In genomic region chr1:231792634-231793033, GRCh38 we compare ENCODE assay signal across 17 cellular contexts.
"Had no signal": no experiment of that assay in that cellular context is flagged by ENCODE, and none has a peak within 500 bp of the region (broad histone marks: within the 10 kb centered on the region; RNA-seq: fewer than 3 reads in every experiment).

No MANE protein-coding gene starts in this region.

- H3K4me1 ChIP-seq: right atrium auricular region, sigmoid colon had no signal

- H3K27me3 ChIP-seq: hepatocyte, neutrophil, right atrium auricular region, sigmoid colon had no signal

- DNase-seq: erythroblast; foreskin melanocyte; head of caudate nucleus; left colon; left ventricle myocardium superior; mammary epithelial cell; mucosa of descending colon; naive thymus-derived CD8-positive, alpha-beta T cell; sigmoid colon; small intestine; stimulated activated CD4-positive, alpha-beta T cell treated with anti-CD3 and anti-CD28 coated beads, Interleukin-2, amount 100 ng/mL, for 48 hours; stimulated activated naive CD4-positive, alpha-beta T cell treated with Interleukin-2 at 50 U/mL for 16 hours had no signal

- H3K4me3 ChIP-seq: hepatocyte, mucosa of descending colon, right atrium auricular region, sigmoid colon had no signal

- FAIRE-seq: colon, small intestine, urothelium cell line had no signal

- H3K9me3 ChIP-seq: mucosa of descending colon, neutrophil, right atrium auricular region, sigmoid colon had no signal

- H3K27ac ChIP-seq: hepatocyte, neutrophil, right atrium auricular region, sigmoid colon had no signal

- H3K36me3 ChIP-seq: neutrophil, right atrium auricular region, sigmoid colon had no signal

- ATAC-seq: left colon; left ventricle myocardium superior; mucosa of descending colon; naive thymus-derived CD8-positive, alpha-beta T cell had no signal
